8 cellular contexts compared by ENCODE assay signal in the genomic region with DNA sequence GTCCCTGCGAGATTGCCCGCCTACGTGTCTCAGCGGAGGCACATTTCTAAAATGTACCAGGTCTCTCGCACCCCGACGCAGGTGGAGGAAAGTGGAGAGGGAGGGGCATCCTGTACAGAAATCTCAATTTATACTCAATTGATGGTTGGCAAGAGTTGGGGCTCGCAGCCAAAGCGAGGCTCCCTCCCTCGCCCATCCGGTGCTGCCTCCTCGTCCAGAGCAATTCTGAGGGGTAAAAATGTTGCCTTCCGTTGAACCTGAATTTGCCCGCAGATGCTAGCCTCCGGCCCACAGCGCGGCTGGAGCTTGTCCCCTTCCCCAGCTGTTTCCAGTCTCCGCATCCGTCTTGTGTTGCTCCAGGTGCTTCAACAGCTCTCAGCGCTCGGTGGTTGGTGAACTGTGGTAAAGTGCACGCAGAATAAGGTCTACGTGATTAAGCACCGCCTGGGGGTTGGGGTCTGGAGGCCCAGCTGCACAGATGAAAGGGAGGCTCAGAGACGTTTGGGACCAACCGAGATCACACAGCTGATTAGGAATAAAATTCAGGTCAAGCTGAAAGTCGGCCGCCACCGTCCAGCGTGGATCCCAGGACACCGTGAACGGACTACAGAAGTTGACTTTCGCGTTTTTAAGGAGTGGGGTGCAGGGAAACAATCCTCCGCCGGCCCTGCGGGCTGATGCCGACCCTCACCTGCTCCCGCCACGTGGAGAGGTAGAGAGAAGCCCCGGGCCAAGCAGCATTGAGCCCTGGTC. TPM values are rescaled to one million over a fixed set of nuclear protein-coding genes. Genes with fewer than 3 reads are reported as not detected.
DNase-seq lines count a peak whose midpoint lies in the region; ATAC-seq, FAIRE-seq and TF ChIP-seq lines count a peak whose summit lies in the region.

No MANE protein-coding gene starts in this region.

- H3K27me3 Mint-ChIP-seq in CD8-positive, alpha-beta memory T cell: peaks cover 4 to 10% of the 10 kb centered on the region in 2 donors

- peak overlapping the region; percentile 89 for H3K4me3 ChIP-seq in CD8-positive, alpha-beta memory T cell (ENCODE audit: low read length)
- H3K4me3 ChIP-seq in colonic mucosa (peak overlapping the region; percentile 39), mucosa of descending colon (no peak overlapping the region)

- ATAC-seq in GM21737 (IDR thresholded peaks at IDR 0.05; ENCODE audit: unreplicated experiment) (peak; percentile 12), mucosa of descending colon (no peak)

- H3K9ac ChIP-seq in colonic mucosa (ENCODE audit: low read depth in 2 of 2, low read length in 2 of 2): peak overlapping the region; percentile 27 to 64

- H3K36me3 Mint-ChIP-seq in CD8-positive, alpha-beta memory T cell: peaks cover 5 to 38% (median 12%) of the 10 kb centered on the region in 3 donors

- H3K9me3 Mint-ChIP-seq in CD8-positive, alpha-beta memory T cell: peaks cover 0 to 4% (median 3%) of the 10 kb centered on the region in 5 donors

- H3K4me3 Mint-ChIP-seq in CD8-positive, alpha-beta memory T cell: peak overlapping the region; percentile 92 to 96 (median 94)

- peak overlapping the region; percentile 88 to 100 (median 97) for H3K27ac Mint-ChIP-seq in CD8-positive, alpha-beta memory T cell

- peaks cover 35% of the 10 kb centered on the region for H3K4me1 ChIP-seq in CD8-positive, alpha-beta memory T cell (ENCODE audit: insufficient read depth, low read length)
- H3K4me1 ChIP-seq in colonic mucosa (peaks cover 34% of the 10 kb centered on the region), mucosa of descending colon (ENCODE audit: low read depth) (peaks cover 36% of the 10 kb centered on the region)

- H3K27ac ChIP-seq in CD8-positive, alpha-beta memory T cell (ENCODE audit: low read depth, low read length): peak overlapping the region; percentile 82
- peak overlapping the region; percentile 35 for H3K27ac ChIP-seq in colonic mucosa

- no peak for FAIRE-seq in HTR-8/SVneo (lab: Jason Lieb, UNC)

- peaks cover 18% of the 10 kb centered on the region for H3K36me3 ChIP-seq in CD8-positive, alpha-beta memory T cell (ENCODE audit: insufficient read depth, low read length)
- no peaks in the 10 kb centered on the region for H3K36me3 ChIP-seq in colonic mucosa
- H3K36me3 ChIP-seq in mucosa of descending colon (ENCODE audit: low read depth): peaks cover 7% of the 10 kb centered on the region

- no peaks in the 10 kb centered on the region for H3K27me3 ChIP-seq in CD8-positive, alpha-beta memory T cell (ENCODE audit: insufficient read depth, low read length, poor library complexity, severe bottlenecking)
- H3K27me3 ChIP-seq in colonic mucosa: no peaks in the 10 kb centered on the region

- peaks cover 42 to 47% (median 44%) of the 10 kb centered on the region in 3 donors for H3K4me1 Mint-ChIP-seq in CD8-positive, alpha-beta memory T cell

- intact Hi-C loops in colonic mucosa (cut with DNase I): no loop called here
- intact Hi-C loops in mucosa of descending colon (cut with DNase I, micrococcal nuclease): no loop called here

- H3K9me3 ChIP-seq in CD8-positive, alpha-beta memory T cell (ENCODE audit: low read length): no peaks in the 10 kb centered on the region
- no peaks in the 10 kb centered on the region for H3K9me3 ChIP-seq in colonic mucosa
- H3K9me3 ChIP-seq in mucosa of descending colon: no peaks in the 10 kb centered on the region

- TF ChIP-seq CTCF in colonic mucosa (IDR thresholded peaks at IDR 0.05) (no peak), mucosa of descending colon (IDR thresholded peaks at IDR 0.05) (no peak)

- POLR2A ChIA-PET in CD8-positive, alpha-beta memory T cell (lab: Charles Lee): interaction anchor here (0.5 to 1.7 kb wide), 3 partner anchors 16 to 868 kb away, joined by 3 to 5 read pairs (median 3); a partner anchor contains a TSS

- CTCF ChIA-PET in CD8-positive, alpha-beta memory T cell (lab: Charles Lee): interaction anchor here (1.2 to 8.3 kb wide), 7 partner anchors 10 to 697 kb away, joined by 3 to 58 read pairs (median 5); a partner anchor contains a TSS

- peak in 4 of 5 donors; percentile 27 to 72 (median 45) for DNase-seq in CD8-positive, alpha-beta memory T cell
- DNase-seq in NCI-H526 (lab: John Stamatoyannopoulos, UW): peak; percentile 83 to 86
- peak; percentile 56 for DNase-seq in colonic mucosa
- peak in 2 of 3 donors; percentile 53 to 71 for DNase-seq in mucosa of descending colon
- no peak for DNase-seq in HTR-8/SVneo (ENCODE audit: insufficient read length, low spot score)
- no peak for DNase-seq in dedifferentiated amniotic fluid mesenchymal stem cell (ENCODE audit: extremely low spot score)
- DNase-seq in HuH-7.5 (ENCODE audit: low spot score): no peak

RNA-seq across cellular contexts. Expression of a gene that starts 0.8 kb away (rescaled TPM):
- total RNA-seq in CD8-positive, alpha-beta memory T cell: 100 to 1,000 TPM; 106 to 110 TPM
- polyA plus RNA-seq in CD8-positive, alpha-beta memory T cell: 56.0 TPM
- total RNA-seq in colonic mucosa (10 to 100 TPM; 70.8 to 86.8 TPM), mucosa of descending colon (10 to 100 TPM; 59.4 to 73.7 (median 66.0) TPM)

Comparison
In these comparisons a context has a peak if more than half of its experiments do, and no peak if none do; other contexts are left out.
1. DNase-seq: peak in CD8-positive, alpha-beta memory T cell (4 of 5), NCI-H526 (2 of 2), colonic mucosa (single experiment) and mucosa of descending colon (2 of 3); none in HTR-8/SVneo (single experiment), dedifferentiated amniotic fluid mesenchymal stem cell (single experiment) and HuH-7.5 (single experiment).